In the genomic region with DNA sequence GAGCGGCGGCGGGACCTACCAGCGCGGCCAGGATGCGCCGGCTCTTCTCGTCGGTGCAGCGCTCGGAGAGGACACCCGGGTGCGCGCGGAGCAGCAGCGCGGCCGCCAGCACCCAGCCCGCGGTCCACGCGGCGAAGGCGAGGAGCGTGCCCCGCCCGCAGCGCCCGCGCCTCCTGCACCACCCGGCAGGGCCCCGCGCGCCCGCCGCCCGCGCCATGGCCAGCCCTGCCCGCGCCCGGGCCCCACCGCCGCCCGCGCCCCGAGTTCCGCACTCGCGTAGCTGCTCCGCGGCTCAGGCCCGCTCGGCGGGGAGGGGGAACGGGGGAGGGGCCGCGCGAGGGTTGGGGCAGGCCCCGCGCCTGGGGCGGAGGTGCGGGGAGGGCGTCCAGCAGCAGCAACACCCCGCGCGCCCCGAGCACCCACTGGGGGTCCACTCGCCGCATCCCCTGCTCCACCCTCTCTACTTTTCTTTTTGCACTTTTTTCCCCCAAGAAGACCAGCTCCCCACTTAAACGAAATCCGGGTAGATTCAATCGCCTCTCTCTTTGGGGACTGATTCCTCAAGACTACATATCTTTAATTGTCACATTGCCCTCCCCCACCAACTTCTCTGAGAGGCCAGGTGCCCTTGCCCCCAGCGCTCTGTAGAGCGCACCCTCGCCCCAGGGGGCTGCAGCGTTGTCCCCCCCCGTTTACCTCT, we compare ENCODE assay signal across 10 cellular contexts. TPM values are rescaled to one million over a fixed set of nuclear protein-coding genes. Genes with fewer than 3 reads are reported as not detected.
DNase-seq lines count a peak whose midpoint lies in the region; ATAC-seq and TF ChIP-seq lines count a peak whose summit lies in the region.
"Had no signal": no experiment of that assay in that cellular context is flagged by ENCODE, and none has a peak within 500 bp of the region (broad histone marks: within the 10 kb centered on the region; RNA-seq: fewer than 3 reads in every experiment).

A gene (minus strand): TSS at position 266 of the 700 bp plus-strand sequence. CDS start 49 bp downstream, at position 217.

- H3K4me1 ChIP-seq in PC-9 (replicated peaks; ENCODE audit: insufficient read depth), result no peaks in the 10 kb centered on the region

- no peaks in the 10 kb centered on the region for H3K9me3 ChIP-seq in PC-9 (ENCODE audit: insufficient read depth, low read depth)
- H3K9me3 ChIP-seq: neutrophil had no signal

- CTCF ChIA-PET in PC-9 (lab: Charles Lee), result no interaction called here

- no peak within 1 kb of the TSS for H2AFZ ChIP-seq in PC-9

- peaks cover 31% of the 10 kb centered on the region for H3K27me3 Mint-ChIP-seq in IgD-negative memory B cell

- H3K9me3 Mint-ChIP-seq in IgD-negative memory B cell, result no peaks in the 10 kb centered on the region
- no peaks in the 10 kb centered on the region for H3K9me3 Mint-ChIP-seq in stimulated activated effector memory CD8-positive, alpha-beta T cell treated with anti-CD3 and anti-CD28 coated beads, Interleukin-12 subunit alpha, Interleukin-12 subunit beta, amount 100 ng/mL, for 72 hours

- no peaks in the 10 kb centered on the region for H3K36me3 ChIP-seq in PC-9 (ENCODE audit: low read depth)
- H3K36me3 ChIP-seq: neutrophil had no signal

- H3K27me3 ChIP-seq in PC-9 (ENCODE audit: insufficient read depth, low read depth), result peaks cover 77% of the 10 kb centered on the region

- peak in 49 of 58 donors; percentile 11 to 81 (median 58) for DNase-seq in anterior cingulate cortex (lab: John Stamatoyannopoulos, UW)
- DNase-seq in iPS-NIHi11 (ENCODE audit: low spot score), result peak; percentile 44
- DNase-seq in stimulated activated effector memory CD8-positive, alpha-beta T cell treated with anti-CD3 and anti-CD28 coated beads, Interleukin-12 subunit alpha, Interleukin-12 subunit beta, amount 100 ng/mL, for 72 hours (ENCODE audit: low spot score in 2 of 2), result no peak
- DNase-seq in PC-9, result no peak
- DNase-seq in T1000 (lab: John Stamatoyannopoulos, UW), result no peak
- no peak for DNase-seq in kidney tubule cell (ENCODE audit: low spot score)
- DNase-seq: NCI-H1694 had no signal

- H3K79me2 ChIP-seq in PC-9 (ENCODE audit: low read depth), result no peaks in the 10 kb centered on the region

- H4K20me1 ChIP-seq in PC-9 (ENCODE audit: insufficient read depth), result no peaks in the 10 kb centered on the region

- no peaks in the 10 kb centered on the region for H3F3A ChIP-seq in PC-9 (ENCODE audit: insufficient read depth, low read depth)

- TF ChIP-seq CTCF in PC-9 (conservative IDR thresholded peaks at IDR 0.05), result no peak

- peak within 1 kb of the TSS in 3 of 4 donors; percentile 70 to 82 (median 71) for H3K4me3 Mint-ChIP-seq in IgD-negative memory B cell
- peak within 1 kb of the TSS; percentile 48 for H3K4me3 Mint-ChIP-seq in stimulated activated effector memory CD8-positive, alpha-beta T cell treated with anti-CD3 and anti-CD28 coated beads, Interleukin-12 subunit alpha, Interleukin-12 subunit beta, amount 100 ng/mL, for 72 hours

- intact Hi-C loops in PC-9 (cut with micrococcal nuclease; ENCODE audit: unreplicated experiment), result no loop called here

- POLR2A ChIA-PET in PC-9 (lab: Charles Lee; ENCODE audit: unreplicated experiment), result no interaction called here

- H3K4me1 Mint-ChIP-seq in IgD-negative memory B cell, result peaks cover 0 to 3% (median 2%) of the 10 kb centered on the region in 3 donors
- peaks cover 9% of the 10 kb centered on the region for H3K4me1 Mint-ChIP-seq in stimulated activated effector memory CD8-positive, alpha-beta T cell treated with anti-CD3 and anti-CD28 coated beads, Interleukin-12 subunit alpha, Interleukin-12 subunit beta, amount 100 ng/mL, for 72 hours

- no peak within 1 kb of the TSS for H3K27ac ChIP-seq in PC-9
- H3K27ac ChIP-seq: neutrophil had no signal

- H3K9me2 ChIP-seq in PC-9 (ENCODE audit: insufficient read depth), result no peaks in the 10 kb centered on the region

- no peak within 1 kb of the TSS for H3K4me3 ChIP-seq in PC-9

- no peak within 1 kb of the TSS for H3K27ac Mint-ChIP-seq in IgD-negative memory B cell
- no peak within 1 kb of the TSS for H3K27ac Mint-ChIP-seq in stimulated activated effector memory CD8-positive, alpha-beta T cell treated with anti-CD3 and anti-CD28 coated beads, Interleukin-12 subunit alpha, Interleukin-12 subunit beta, amount 100 ng/mL, for 72 hours

- BruUV-seq in PC-9 (replicated peaks; lab: Mats Ljungman, UMichigan), result no TSS peak

- peak; percentile 27 for ATAC-seq in stimulated activated effector memory CD8-positive, alpha-beta T cell treated with anti-CD3 and anti-CD28 coated beads, Interleukin-12 subunit alpha, Interleukin-12 subunit beta, amount 100 ng/mL, for 72 hours
- ATAC-seq in HG03097 (IDR thresholded peaks at IDR 0.05; ENCODE audit: low FRiP score, unreplicated experiment), result no peak

- no peaks in the 10 kb centered on the region for H3K36me3 Mint-ChIP-seq in IgD-negative memory B cell
- no peaks in the 10 kb centered on the region for H3K36me3 Mint-ChIP-seq in stimulated activated effector memory CD8-positive, alpha-beta T cell treated with anti-CD3 and anti-CD28 coated beads, Interleukin-12 subunit alpha, Interleukin-12 subunit beta, amount 100 ng/mL, for 72 hours

- no peak within 1 kb of the TSS for H3K4me2 ChIP-seq in PC-9

RNA-seq across cellular contexts. Expression of the gene that starts here (rescaled TPM):
- not detected for polyA plus RNA-seq in IgD-negative memory B cell
- total RNA-seq in PC-9 (2021), result not detected in 2 replicates

Comparison
In these comparisons a context has a peak if more than half of its experiments do, and no peak if none do; other contexts are left out.
1. DNase-seq: peak in anterior cingulate cortex (49 of 58) and iPS-NIHi11 (single experiment); none in stimulated activated effector memory CD8-positive, alpha-beta T cell treated with anti-CD3 and anti-CD28 coated beads, Interleukin-12 subunit alpha, Interleukin-12 subunit beta, amount 100 ng/mL, for 72 hours (0 of 2), PC-9 (0 of 2), T1000 (single experiment) and kidney tubule cell (single experiment).